In genomic region chr7:47501406-47501805, GRCh38 we compare ENCODE assay signal across 12 cellular contexts.
DNase-seq lines count a peak whose midpoint lies in the region; ATAC-seq and TF ChIP-seq lines count a peak whose summit lies in the region.
"Had no signal": no experiment of that assay in that cellular context is flagged by ENCODE, and none has a peak within 500 bp of the region (broad histone marks: within the 10 kb centered on the region; RNA-seq: fewer than 3 reads in every experiment).

No MANE protein-coding gene starts in this region.

- H3K9me3 ChIP-seq in H9 (ENCODE audit: control insufficient read depth, low read depth, low read length) (no peaks in the 10 kb centered on the region), spleen (no peaks in the 10 kb centered on the region)

- peaks cover 9 to 27% of the 10 kb centered on the region in 2 experiments; a peak in 3 of 4 replicates for H3K4me1 Mint-ChIP-seq in H9

- H3K9me3 Mint-ChIP-seq in H9 = no peaks in the 10 kb centered on the region
- H3K9me3 Mint-ChIP-seq: stimulated activated naive B cell treated with anti-CD40 and anti-IgM and Interleukin-4, amounts not matched to agents 10 μg/mL and 1 μg/mL and 100 μg/mL, for 72 hours had no signal

- no peak overlapping the region for H3K23ac ChIP-seq in H9 (ENCODE audit: insufficient read length, low read depth, low read length)

- H3K79me2 ChIP-seq in H9 (ENCODE audit: insufficient read depth, low read length) = no peaks in the 10 kb centered on the region

- no peaks in the 10 kb centered on the region for H4K20me1 ChIP-seq in H9 (ENCODE audit: control insufficient read depth, insufficient read depth, insufficient read length)

- H3K27ac ChIP-seq in H9 (ENCODE audit: insufficient read length, low read depth, low read length) = no peak overlapping the region
- peak overlapping the region in 7 of 8 donors; percentile 32 to 84 (median 55) for H3K27ac ChIP-seq in spleen

- no peak overlapping the region for H2BK120ac ChIP-seq in H9 (ENCODE audit: low read depth, low read length, poor library complexity, severe bottlenecking)

- no CpG with 5 or more reads among the region's 11 CpGs for WGBS in H9 (ENCODE audit: extremely low coverage, insufficient read length, low lambda C conversion rate)
- WGBS in spleen, 5 donors = 63 to 89% (median 81%) methylated on average over 8 to 11 of the region's 11 CpGs

- H3K27me3 Mint-ChIP-seq in H9 (ENCODE audit: low read depth) = peaks cover 14% of the 10 kb centered on the region
- H3K27me3 Mint-ChIP-seq: stimulated activated naive B cell treated with anti-CD40 and anti-IgM and Interleukin-4, amounts not matched to agents 10 μg/mL and 1 μg/mL and 100 μg/mL, for 72 hours had no signal

- H3K4me2 ChIP-seq in H9 (ENCODE audit: insufficient read depth, insufficient read length, low read length) = no peak overlapping the region

- H3K23me2 ChIP-seq in H9 (ENCODE audit: insufficient read length, low read depth, low read length, poor library complexity, severe bottlenecking) = peaks cover 2% of the 10 kb centered on the region

- H3K14ac ChIP-seq in H9 (ENCODE audit: insufficient read depth, low read length) = 0 out of 2 replicates have a peak overlapping the region, but pooled peaks have one; percentile 54

- H2BK5ac ChIP-seq in H9 (ENCODE audit: insufficient read length, low read length) = no peak overlapping the region

- no peak overlapping the region for H2BK20ac ChIP-seq in H9 (ENCODE audit: low read depth, low read length, poor library complexity, severe bottlenecking)

- H3K36me3 ChIP-seq in spleen = peaks cover 0 to 34% (median 0%) of the 10 kb centered on the region in 6 donors

- no peak for TF ChIP-seq POLR2A in spleen (IDR thresholded peaks at IDR 0.05)

- no peak overlapping the region for H3K4ac ChIP-seq in H9 (ENCODE audit: low read depth, low read length)

- H3K27me3 ChIP-seq in H9 (ENCODE audit: insufficient read depth, low read length) (no peaks in the 10 kb centered on the region), spleen (replicated peaks in 1 of 7) (no peaks in the 10 kb centered on the region)

- H3K79me1 ChIP-seq in H9 (ENCODE audit: insufficient read depth, low read depth, low read length, poor library complexity, severe bottlenecking) = no peaks in the 10 kb centered on the region

- ATAC-seq in HG03442 (IDR thresholded peaks at IDR 0.05; ENCODE audit: unreplicated experiment) = no peak
- ATAC-seq in HG03432 (IDR thresholded peaks at IDR 0.05; ENCODE audit: unreplicated experiment) = no peak
- ATAC-seq: stimulated activated naive B cell treated with anti-CD40 and anti-IgM and Interleukin-4, amounts not matched to agents 10 μg/mL and 1 μg/mL and 100 μg/mL, for 72 hours had no signal

- H3K36me3 Mint-ChIP-seq in H9 (ENCODE audit: insufficient read depth in 1 of 3, low read depth in 3 of 3) = peaks cover 0 to 2% (median 0%) of the 10 kb centered on the region in 3 experiments; a peak in 2 of 7 replicates
- H3K36me3 Mint-ChIP-seq: stimulated activated naive B cell treated with anti-CD40 and anti-IgM and Interleukin-4, amounts not matched to agents 10 μg/mL and 1 μg/mL and 100 μg/mL, for 72 hours had no signal

- H3K4me3 ChIP-seq in spleen = no peak overlapping the region

- DNase-seq in H9 (no peak), amniotic epithelial cell (ENCODE audit: low read depth) (peak; percentile 92), kidney tubule cell (ENCODE audit: low spot score) (peak; percentile 62), spleen (no peak), NCI-H1092 treated with DMSO at 0.1 percent for 48 hours (lab: John Stamatoyannopoulos, UW) (no peak)
- no peak for DNase-seq in activated CD8-positive, alpha-beta memory T cell treated with anti-CD3 and anti-CD28 coated beads, Interleukin-2, amount 50 U/mL, for 4 hours
- DNase-seq: activated CD4-positive, alpha-beta T cell treated with anti-CD3 and anti-CD28 coated beads, Interleukin-2, amount 50 U/mL, for 4 hours; DND-41; NCI-H446 treated with DMSO at 0.1 percent for 48 hours; stimulated activated naive B cell treated with anti-CD40 and anti-IgM and Interleukin-4, amounts not matched to agents 10 μg/mL and 1 μg/mL and 100 μg/mL, for 72 hours had no signal

- no peak overlapping the region; a peak in 1 of 7 replicates for H3K27ac Mint-ChIP-seq in H9
- H3K27ac Mint-ChIP-seq: stimulated activated naive B cell treated with anti-CD40 and anti-IgM and Interleukin-4, amounts not matched to agents 10 μg/mL and 1 μg/mL and 100 μg/mL, for 72 hours had no signal

- H3K56ac ChIP-seq in H9 (ENCODE audit: insufficient read length, low read depth, low read length) = no peak overlapping the region

- no peak overlapping the region for H2BK15ac ChIP-seq in H9 (ENCODE audit: low read depth, low read length)

- no peak overlapping the region for H2AFZ ChIP-seq in H9 (ENCODE audit: low read length)

- H3K4me1 ChIP-seq in H9 (ENCODE audit: insufficient read depth, low read length) (no peaks in the 10 kb centered on the region; the same call in 1 of the 2 replicates), spleen (peaks cover 26 to 100% (median 68%) of the 10 kb centered on the region in 6 donors)

- intact Hi-C loops in spleen (cut with DNase I; ENCODE audit: low total_unique reads) = no loop called here

- H2BK12ac ChIP-seq in H9 (ENCODE audit: insufficient read length, low read depth, low read length) = no peak overlapping the region

- no peak overlapping the region for H2AK5ac ChIP-seq in H9 (ENCODE audit: insufficient read length, low read length)

- no peak overlapping the region for H3K9ac ChIP-seq in H9 (ENCODE audit: extremely low read depth, insufficient read length, low read length)

- no peak overlapping the region for H3K4me3 Mint-ChIP-seq in H9
- H3K4me3 Mint-ChIP-seq: stimulated activated naive B cell treated with anti-CD40 and anti-IgM and Interleukin-4, amounts not matched to agents 10 μg/mL and 1 μg/mL and 100 μg/mL, for 72 hours had no signal

- H4K8ac ChIP-seq in H9 (replicated peaks; ENCODE audit: insufficient read length, low read depth, low read length) = no peak overlapping the region

- H3T11ph ChIP-seq in H9 (ENCODE audit: low read length) = no peak overlapping the region

- no peak for TF ChIP-seq CTCF in H9 (conservative IDR thresholded peaks at IDR 0.05)
- TF ChIP-seq CTCF in spleen (IDR thresholded peaks at IDR 0.05 in 8 of 11, conservative IDR thresholded peaks at IDR 0.05 in 3 of 11) = no peak

- H4K5ac ChIP-seq in H9 (ENCODE audit: insufficient read length, low read depth, low read length) = no peak overlapping the region

- H4K91ac ChIP-seq in H9 (ENCODE audit: insufficient read length, low read depth, low read length) = no peak overlapping the region

- no peak overlapping the region for H3K18ac ChIP-seq in H9 (ENCODE audit: insufficient read length, low read depth, low read length)

Comparison
In these comparisons a context has a peak if more than half of its experiments do, and no peak if none do; other contexts are left out.
1. DNase-seq: peak in amniotic epithelial cell (single experiment) and kidney tubule cell (single experiment); none in H9 (single experiment), spleen (single experiment), activated CD8-positive, alpha-beta memory T cell treated with anti-CD3 and anti-CD28 coated beads, Interleukin-2, amount 50 U/mL, for 4 hours (single experiment) and NCI-H1092 treated with DMSO at 0.1 percent for 48 hours (single experiment).